7 cellular contexts compared by ENCODE assay signal in the genomic region with DNA sequence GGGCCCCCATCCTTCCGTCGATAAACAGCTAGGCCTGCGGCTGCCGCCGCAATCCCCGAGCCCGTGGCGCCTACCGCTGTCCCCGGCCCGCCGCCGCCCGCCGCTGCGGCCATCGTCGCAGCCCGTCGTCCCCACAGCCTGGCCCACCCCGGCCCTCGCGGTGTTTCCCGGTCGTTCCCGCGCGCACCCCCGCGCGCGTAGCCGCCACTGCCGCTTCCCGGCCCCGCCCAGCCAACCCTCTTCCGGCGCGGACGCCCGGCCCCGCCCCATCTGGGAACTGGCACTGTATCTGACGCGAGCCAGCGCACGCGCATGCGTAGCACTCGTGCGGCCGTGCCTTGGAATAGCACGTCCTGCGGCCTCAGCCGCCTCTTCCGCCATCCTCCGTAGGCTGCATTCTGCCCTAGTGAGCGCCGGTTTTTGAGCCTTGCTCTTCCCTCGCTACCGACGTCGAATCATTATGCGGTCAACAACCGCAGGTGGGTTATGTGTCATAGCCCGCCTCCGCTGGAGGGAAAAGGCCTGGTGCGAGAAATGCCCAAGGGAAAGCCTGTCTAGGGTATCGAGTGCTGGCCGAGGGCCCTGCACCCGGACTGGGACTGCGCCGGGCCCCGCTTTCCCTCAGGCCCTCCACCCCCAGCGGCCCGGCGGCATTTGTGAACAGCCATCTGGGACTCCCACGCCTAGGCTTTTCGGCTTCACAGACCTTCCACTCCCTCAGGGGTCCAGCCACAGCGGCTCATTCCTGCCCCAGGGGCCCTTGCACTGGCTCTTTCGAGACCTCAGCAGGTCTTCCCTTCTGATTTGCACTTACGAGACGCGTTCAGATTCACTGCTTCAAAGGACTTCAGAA. TPM values are rescaled to one million over a fixed set of nuclear protein-coding genes. Genes with fewer than 3 reads are reported as not detected.
DNase-seq lines count a peak whose midpoint lies in the region; ATAC-seq and TF ChIP-seq lines count a peak whose summit lies in the region.

A gene (minus strand): TSS at position 209 of the 853 bp plus-strand sequence. CDS start 96 bp downstream, at position 113.

- ATAC-seq in GM18505 (IDR thresholded peaks at IDR 0.05; ENCODE audit: unreplicated experiment) = peak; percentile 73
- peak; percentile 71 for ATAC-seq in HG02973 (IDR thresholded peaks at IDR 0.05; ENCODE audit: unreplicated experiment)

- peaks cover 21% of the 10 kb centered on the region for H3K4me1 ChIP-seq in hepatocyte (ENCODE audit: insufficient read depth)

- TF ChIP-seq CTCF in astrocyte of the cerebellum (IDR thresholded peaks at IDR 0.05; ENCODE audit: low read depth, low read length, missing control alignments) (no peak), hepatocyte (IDR thresholded peaks at IDR 0.05; ENCODE audit: poor library complexity) (no peak)

- in situ Hi-C loops in astrocyte of the cerebellum (cut with HindIII; ENCODE audit: low sequenced_read_pairs) = no loop called here

- H2AFZ ChIP-seq in hepatocyte = peak within 1 kb of the TSS; percentile 79

- DNase-seq in NCI-H2029 (lab: John Stamatoyannopoulos, UW) (peak; percentile 98), T-helper 22 cell (ENCODE audit: low read depth) (peak; percentile 96), astrocyte of the cerebellum (ENCODE audit: low read depth) (peak; percentile 95), hepatocyte (ENCODE audit: low spot score) (peak; percentile 100), retina (peak; percentile 95)

- H3K27me3 ChIP-seq in hepatocyte = no peaks in the 10 kb centered on the region

- WGBS in hepatocyte (ENCODE audit: low lambda C conversion rate, missing lambda C conversion rate) = 3% methylated on average over 41 of the region's 83 CpGs

- peak within 1 kb of the TSS; percentile 98 for H3K27ac ChIP-seq in hepatocyte

- no peaks in the 10 kb centered on the region for H3K36me3 ChIP-seq in hepatocyte (replicated peaks; ENCODE audit: insufficient read depth, low read depth)

- peak; percentile 94 for TF ChIP-seq POLR2A in GM18505 (IDR thresholded peaks at IDR 0.05; ENCODE audit: borderline replicate concordance, extremely low read depth, insufficient read depth, insufficient read length)

- H3K4me2 ChIP-seq in hepatocyte = peak within 1 kb of the TSS; percentile 84

- H3K9me3 ChIP-seq in hepatocyte (ENCODE audit: low read depth) = no peaks in the 10 kb centered on the region

- H3K4me3 ChIP-seq in astrocyte of the cerebellum (ENCODE audit: low read depth, low read length) (peak within 1 kb of the TSS; percentile 59), hepatocyte (peak within 1 kb of the TSS; percentile 67)

- H3K79me2 ChIP-seq in hepatocyte = peaks cover 49% of the 10 kb centered on the region

- no peaks in the 10 kb centered on the region for H3K9me2 ChIP-seq in hepatocyte (replicated peaks; ENCODE audit: insufficient read depth)

- H4K20me1 ChIP-seq in hepatocyte (ENCODE audit: insufficient read depth, poor library complexity, severe bottlenecking) = peaks cover 34% of the 10 kb centered on the region

RNA-seq across cellular contexts. Expression of the gene that starts here (rescaled TPM):
- total RNA-seq in hepatocyte = 35.6 and 38.2 TPM in 2 replicates
- 35.5 and 43.3 TPM in 2 replicates for polyA plus RNA-seq in hepatocyte

Comparison
In these comparisons a context has a peak if more than half of its experiments do, and no peak if none do; other contexts are left out.
1. Peak in every context shown above with its lines: DNase-seq, ATAC-seq, H3K4me3 ChIP-seq and H3K27ac ChIP-seq.